Comparison of ENCODE assay signal across 7 cellular contexts in the genomic region with DNA sequence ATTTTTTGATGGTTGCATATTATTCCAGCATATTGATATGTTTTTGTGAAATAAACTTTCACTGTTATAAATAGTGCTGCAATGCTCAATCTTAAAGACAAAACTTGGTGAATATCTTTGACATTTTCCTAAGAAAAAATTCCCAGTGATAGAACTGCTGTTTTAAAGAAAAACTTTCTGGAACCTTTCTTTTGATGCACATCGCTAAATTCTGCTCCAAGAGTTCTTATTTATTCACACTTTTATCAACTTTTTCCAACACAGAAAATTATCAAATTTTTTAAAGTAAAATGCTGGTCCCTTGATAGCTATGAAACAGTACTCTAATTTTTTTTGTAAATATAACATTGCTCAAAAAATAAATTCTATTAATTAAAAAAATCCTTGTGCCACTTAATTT.
"Had no signal": no experiment of that assay in that cellular context is flagged by ENCODE, and none has a peak within 500 bp of the region (broad histone marks: within the 10 kb centered on the region; RNA-seq: fewer than 3 reads in every experiment).

No MANE protein-coding gene starts in this region.

- H3K4me3 Mint-ChIP-seq: IgD-negative memory B cell had no signal

- H3K27ac ChIP-seq: HL-60 had no signal

- H3K36me3 Mint-ChIP-seq: IgD-negative memory B cell had no signal

- H3K4me1 Mint-ChIP-seq: IgD-negative memory B cell had no signal

- H3K27ac Mint-ChIP-seq: IgD-negative memory B cell had no signal

- FAIRE-seq: HTR-8/SVneo, K562 had no signal

- ATAC-seq: K562 had no signal

- H3K4me3 ChIP-seq: K562 had no signal

- DNase-seq: IMR-90, KBM-7, KG1 had no signal

- H3K27me3 Mint-ChIP-seq: IgD-negative memory B cell had no signal
